Comparison of ENCODE assay signal across 12 cellular contexts in genomic region chr15:65666257-65666656, GRCh38. TPM values are rescaled to one million over a fixed set of nuclear protein-coding genes. Genes with fewer than 3 reads are reported as not detected.
DNase-seq lines count a peak whose midpoint lies in the region; ATAC-seq, FAIRE-seq and TF ChIP-seq lines count a peak whose summit lies in the region.
"Had no signal": no experiment of that assay in that cellular context is flagged by ENCODE, and none has a peak within 500 bp of the region (broad histone marks: within the 10 kb centered on the region; RNA-seq: fewer than 3 reads in every experiment).

No MANE protein-coding gene starts in this region.

- no peak for TF ChIP-seq POLR2A in stomach (IDR thresholded peaks at IDR 0.05)

- POLR2A ChIA-PET in HEK293T (lab: Yijun Ruan, JAX), result no interaction called here

- WGBS in stomach, 5 donors, result 76 to 90% (median 83%) methylated on average over 3 of the region's 3 CpGs

- in situ Hi-C loops in ACHN (cut with HindIII; ENCODE audit: low pct_ligation_motif_present, low pct_unique_long_range_greater_than_20kb, low sequenced_read_pairs), result no loop called here

- dilution Hi-C loops in keratinocyte (cut with MboI; ENCODE audit: extremely low pct_ligation_motif_present, low sequenced_read_pairs), result no loop called here

- intact Hi-C loops in stomach (cut with DNase I; ENCODE audit: low total_unique reads), result no loop called here

- FAIRE-seq in keratinocyte (lab: Jason Lieb, UNC), result no peak

- no peaks in the 10 kb centered on the region for H4K20me1 ChIP-seq in keratinocyte (ENCODE audit: control insufficient read depth, extremely low read depth, insufficient read depth, low read length)

- H3K9me1 ChIP-seq in keratinocyte (ENCODE audit: control insufficient read depth, extremely low read depth, insufficient read depth, low read length), result no peaks in the 10 kb centered on the region

- peak; percentile 3 for TF ChIP-seq CTCF in cardiac fibroblast (IDR thresholded peaks at IDR 0.05; ENCODE audit: low read depth, low read length)
- no peak for TF ChIP-seq CTCF in keratinocyte (optimal IDR thresholded peaks at IDR 0.05 in 1 of 3, IDR thresholded peaks at IDR 0.05 in 1 of 3, conservative IDR thresholded peaks at IDR 0.05 in 1 of 3; ENCODE audit: extremely low read depth in 1 of 3, insufficient read depth in 2 of 3, low read length in 3 of 3)
- TF ChIP-seq CTCF in stomach (IDR thresholded peaks at IDR 0.05), result no peak

- H3K9me3 ChIP-seq in keratinocyte (ENCODE audit: control insufficient read depth, low read depth, low read length) (no peaks in the 10 kb centered on the region), stomach (no peaks in the 10 kb centered on the region)
- H3K9me3 ChIP-seq: gastroesophageal sphincter had no signal

- DNase-seq in ACHN (peak; percentile 63), HK-2 (ENCODE audit: unreplicated experiment) (peak; percentile 8), cardiac fibroblast (ENCODE audit: low read depth in 2 of 2) (peak in 1 of 2 donors; percentile 91), keratinocyte (ENCODE audit: low read depth, low spot score) (no peak), SKM-1 (lab: John Stamatoyannopoulos, UW; ENCODE audit: unreplicated experiment) (no peak), HEK293T (ENCODE audit: extremely low spot score) (no peak), stomach (no peak)
- DNase-seq: left colon, NCI-H524 treated with DMSO at 0.1 percent for 48 hours had no signal

- H3K9ac ChIP-seq in keratinocyte (ENCODE audit: control insufficient read depth, extremely low read depth, insufficient read depth, low read length), result no peak overlapping the region

- no peak for ATAC-seq in HG03378 (IDR thresholded peaks at IDR 0.05; ENCODE audit: unreplicated experiment)
- ATAC-seq: gastroesophageal sphincter, left colon had no signal

- H3K79me2 ChIP-seq in keratinocyte (ENCODE audit: control insufficient read depth, insufficient read depth, low read length), result no peaks in the 10 kb centered on the region

- H2AFZ ChIP-seq in keratinocyte (ENCODE audit: control insufficient read depth, low read length), result no peak overlapping the region

- peaks cover 0 to 1% of the 10 kb centered on the region in 2 experiments for H3K36me3 ChIP-seq in keratinocyte (ENCODE audit: control insufficient read depth in 2 of 2, extremely low read depth in 1 of 2, insufficient read depth in 2 of 2, low read length in 2 of 2)
- H3K36me3 ChIP-seq in stomach, result peaks cover 23 to 100% (median 98%) of the 10 kb centered on the region in 4 donors

- no peak for TF ChIP-seq EP300 in stomach (IDR thresholded peaks at IDR 0.05)

- peak overlapping the region; percentile 40 for H3K27ac ChIP-seq in keratinocyte (ENCODE audit: control insufficient read depth, insufficient read depth, low read length)
- no peak overlapping the region for H3K27ac ChIP-seq in stomach
- H3K27ac ChIP-seq: C4-2B, gastroesophageal sphincter had no signal

- H3K4me2 ChIP-seq in keratinocyte (ENCODE audit: control insufficient read depth, extremely low read depth, insufficient read depth, low read depth, low read length), result no peak overlapping the region

- H3K4me3 ChIP-seq in cardiac fibroblast (replicated peaks in 1 of 2; ENCODE audit: low read depth in 2 of 2, low read length in 2 of 2) (no peak overlapping the region), keratinocyte (ENCODE audit: control insufficient read depth in 2 of 3, extremely low read depth in 1 of 3, insufficient read depth in 2 of 3, low read depth in 1 of 3, low read length in 3 of 3) (no peak overlapping the region), stomach (no peak overlapping the region)
- H3K4me3 ChIP-seq: gastroesophageal sphincter had no signal

- H3K27me3 ChIP-seq in keratinocyte (ENCODE audit: control insufficient read depth, extremely low read depth, insufficient read depth, low read length), result no peaks in the 10 kb centered on the region
- H3K27me3 ChIP-seq in stomach, result no peaks in the 10 kb centered on the region
- H3K27me3 ChIP-seq: gastroesophageal sphincter had no signal

- CTCF ChIA-PET in HEK293T (lab: Yijun Ruan, JAX), result no interaction called here

- H3K4me1 ChIP-seq in keratinocyte (ENCODE audit: control insufficient read depth, extremely low read depth, insufficient read depth, low read length) (no peaks in the 10 kb centered on the region), stomach (no peaks in the 10 kb centered on the region)
- H3K4me1 ChIP-seq: gastroesophageal sphincter had no signal

TF ChIP-seq in HEK293T, 16 proteins besides CTCF, POLR2A, EP300 and RAD21:
- TF ChIP-seq SP1 (IDR thresholded peaks at IDR 0.05) (no peak), TARDBP (IDR thresholded peaks at IDR 0.05) (no peak), ZNF384 (IDR thresholded peaks at IDR 0.05) (no peak), FOXA1 (IDR thresholded peaks at IDR 0.05) (no peak), FOXK2 (IDR thresholded peaks at IDR 0.05) (no peak), NFRKB (IDR thresholded peaks at IDR 0.05) (no peak), LEF1 (IDR thresholded peaks at IDR 0.05; ENCODE audit: borderline replicate concordance) (no peak), L3MBTL2 (conservative IDR thresholded peaks at IDR 0.05) (no peak), ARNT (IDR thresholded peaks at IDR 0.05) (no peak), ELF4 (IDR thresholded peaks at IDR 0.05) (no peak), HDGF (IDR thresholded peaks at IDR 0.05; ENCODE audit: borderline replicate concordance) (no peak), FOXM1 (IDR thresholded peaks at IDR 0.05; ENCODE audit: borderline replicate concordance) (no peak), SUZ12 (IDR thresholded peaks at IDR 0.05) (no peak), PKNOX1 (IDR thresholded peaks at IDR 0.05) (no peak), BHLHE40 (IDR thresholded peaks at IDR 0.05; ENCODE audit: borderline replicate concordance) (no peak), CTBP1 (IDR thresholded peaks at IDR 0.05; ENCODE audit: borderline replicate concordance) (no peak)

RNA-seq across cellular contexts. Expression of gene SLC24A1, which starts 44.5 kb away (rescaled TPM):
- polyA plus RNA-seq in keratinocyte, result 2.9 to 4.0 TPM (median 4.0 TPM) in 3 replicates
- polyA plus RNA-seq in keratinocyte (2011; ENCODE audit: low read depth), result 3.3 TPM
- polyA plus RNA-seq in keratinocyte (2011; cell fraction: cytosol; rRNA removed), result 2.8 and 3.2 TPM in 2 replicates
- 7.8 and 8.2 TPM in 2 replicates for polyA plus RNA-seq in keratinocyte (2011; cell fraction: nucleus; rRNA removed)
- 3.7 and 5.3 TPM in 2 replicates for polyA plus RNA-seq in keratinocyte (2012; ENCODE audit: low replicate concordance)
- polyA minus RNA-seq in keratinocyte, result 4.2 to 9.2 TPM (median 8.2 TPM) in 3 replicates
- polyA minus RNA-seq in keratinocyte (2011; cell fraction: cytosol; rRNA and poly(A)+ RNA removed), result 2.3 TPM
- 5.6 and 6.7 TPM in 2 replicates for polyA minus RNA-seq in keratinocyte (2011; cell fraction: nucleus; rRNA and poly(A)+ RNA removed)
- total RNA-seq in stomach, result 10 to 100 TPM in 1 of 5 donors, 1 to 10 TPM in 3, not detected in 1; 1.3 to 18.5 (median 5.3) TPM
- 1 to 10 TPM; 3.4 to 6.4 (median 6.0) TPM for polyA plus RNA-seq in stomach

RNA-seq across cellular contexts. Expression of gene INTS14, which starts 55.3 kb away (rescaled TPM):
- 40.4 to 51.0 TPM (median 47.6 TPM) in 3 replicates for polyA plus RNA-seq in keratinocyte
- polyA plus RNA-seq in keratinocyte (2011; ENCODE audit: low read depth), result 6.6 TPM
- polyA plus RNA-seq in keratinocyte (2011; cell fraction: cytosol; rRNA removed), result 29.2 and 49.2 TPM in 2 replicates
- polyA plus RNA-seq in keratinocyte (2011; cell fraction: nucleus; rRNA removed), result 50.7 and 57.9 TPM in 2 replicates
- 24.7 and 26.4 TPM in 2 replicates for polyA plus RNA-seq in keratinocyte (2012; ENCODE audit: low replicate concordance)
- 24.0 to 54.3 TPM (median 43.4 TPM) in 3 replicates for polyA minus RNA-seq in keratinocyte
- polyA minus RNA-seq in keratinocyte (2011; cell fraction: cytosol; rRNA and poly(A)+ RNA removed), result 43.9 TPM
- polyA minus RNA-seq in keratinocyte (2011; cell fraction: nucleus; rRNA and poly(A)+ RNA removed), result 29.5 and 45.3 TPM in 2 replicates
- total RNA-seq in stomach, result 10 to 100 TPM in 4 of 5 donors, 1 to 10 TPM in 1; 7.2 to 73.2 (median 42.0) TPM
- polyA plus RNA-seq in stomach, result 10 to 100 TPM; 14.9 to 19.7 (median 15.8) TPM

Comparison
In these comparisons a context has a peak if more than half of its experiments do, and no peak if none do; other contexts are left out.
1. DNase-seq: peak in ACHN (single experiment) and HK-2 (single experiment); none in keratinocyte (single experiment), SKM-1 (single experiment), HEK293T (single experiment) and stomach (single experiment).